In genomic region chr4:119212251-119212963, GRCh38 we compare ENCODE assay signal across 8 cellular contexts. TPM values are rescaled to one million over a fixed set of nuclear protein-coding genes. Genes with fewer than 3 reads are reported as not detected.
A peak's percentile ranks its signal among the peaks of the same experiment; 100 is the strongest.
DNase-seq lines count a peak whose midpoint lies in the region; ATAC-seq and TF ChIP-seq lines count a peak whose summit lies in the region.

USP53 (plus strand) TSS chr4:119212713; CDS start chr4:119239760, 27,047 bp downstream.

- H3K27me3 ChIP-seq in foreskin keratinocyte (no peaks in the 10 kb centered on the region), stomach (no peaks in the 10 kb centered on the region)

- H3K4me3 Mint-ChIP-seq in activated naive CD4-positive, alpha-beta T cell treated with anti-CD3 and anti-CD28 coated beads for 36 hours: peak within 1 kb of the TSS; percentile 90
- H3K4me3 Mint-ChIP-seq in neural crest cell: peak within 1 kb of the TSS; percentile 93

- POLR2A ChIA-PET in HEK293T (lab: Yijun Ruan, JAX): interaction anchor here (0.6 to 2.0 kb wide), 30 partner anchors 9 to 213 kb away, joined by 3 to 14 read pairs (median 4); a partner anchor contains a TSS

- intact Hi-C loops in activated naive CD4-positive, alpha-beta T cell treated with anti-CD3 and anti-CD28 coated beads for 36 hours (cut with micrococcal nuclease): loop anchor here (1.0 to 10.0 kb wide), 8 partner anchors 50 to 618 kb away; a partner anchor contains a TSS
- intact Hi-C loops in stomach (cut with DNase I; ENCODE audit: low total_unique reads): no loop called here

- CTCF ChIA-PET in HEK293T (lab: Yijun Ruan, JAX): interaction anchor here (0.8 to 1.2 kb wide), 2 partner anchors 126 to 172 kb away, joined by 3 to 4 read pairs; no protein-coding TSS in a partner anchor
- CTCF ChIA-PET in activated naive CD4-positive, alpha-beta T cell treated with anti-CD3 and anti-CD28 coated beads for 36 hours (lab: Charles Lee): interaction anchor here (0.5 to 3.1 kb wide), 8 partner anchors 9 to 281 kb away, joined by 3 to 14 read pairs (median 4); a partner anchor contains a TSS

- peak within 1 kb of the TSS; percentile 61 to 88 (median 74) for H3K4me3 ChIP-seq in stomach

- no peaks in the 10 kb centered on the region for H3K9me3 Mint-ChIP-seq in activated naive CD4-positive, alpha-beta T cell treated with anti-CD3 and anti-CD28 coated beads for 36 hours
- H3K9me3 Mint-ChIP-seq in neural crest cell: no peaks in the 10 kb centered on the region

- DNase-seq in GDM1 (lab: John Stamatoyannopoulos, UW) (peak; percentile 89), HEK293T (ENCODE audit: extremely low spot score) (peak; percentile 98), NAMALWA (ENCODE audit: low spot score) (peak; percentile 99), SK-MEL-5 (ENCODE audit: low read depth, low spot score) (peak; percentile 97), foreskin keratinocyte (peak; percentile 97 to 99), neural crest cell (ENCODE audit: low read depth, low spot score) (peak; percentile 94), stomach (peak; percentile 99)
- DNase-seq in activated naive CD4-positive, alpha-beta T cell treated with anti-CD3 and anti-CD28 coated beads for 36 hours: peak; percentile 98

- ATAC-seq in foreskin keratinocyte: peak; percentile 88

- peaks cover 32% of the 10 kb centered on the region for H3K4me1 Mint-ChIP-seq in activated naive CD4-positive, alpha-beta T cell treated with anti-CD3 and anti-CD28 coated beads for 36 hours (ENCODE audit: low read depth)
- H3K4me1 Mint-ChIP-seq in neural crest cell: peaks cover 26% of the 10 kb centered on the region

- WGBS in stomach, 5 donors: 0% methylated on average over 46 to 55 of the region's 55 CpGs

- H3K27ac Mint-ChIP-seq in activated naive CD4-positive, alpha-beta T cell treated with anti-CD3 and anti-CD28 coated beads for 36 hours: peak within 1 kb of the TSS; percentile 92
- peak within 1 kb of the TSS; percentile 95 for H3K27ac Mint-ChIP-seq in neural crest cell (ENCODE audit: unreplicated experiment)

- no peak for TF ChIP-seq CTCF in foreskin keratinocyte (conservative IDR thresholded peaks at IDR 0.05)
- TF ChIP-seq CTCF in neural crest cell (conservative IDR thresholded peaks at IDR 0.05): no peak
- TF ChIP-seq CTCF in stomach (IDR thresholded peaks at IDR 0.05): peak in 2 of 7 experiments; percentile 11 to 23

- H3K27me3 Mint-ChIP-seq in activated naive CD4-positive, alpha-beta T cell treated with anti-CD3 and anti-CD28 coated beads for 36 hours (ENCODE audit: low read depth): no peaks in the 10 kb centered on the region
- H3K27me3 Mint-ChIP-seq in neural crest cell (ENCODE audit: low read depth): peaks cover 11% of the 10 kb centered on the region

- H3K4me1 ChIP-seq in foreskin keratinocyte: peaks cover 35% of the 10 kb centered on the region
- H3K4me1 ChIP-seq in stomach: peaks cover 3 to 52% (median 21%) of the 10 kb centered on the region in 4 donors

- H3K36me3 ChIP-seq in stomach: peaks cover 0 to 5% (median 3%) of the 10 kb centered on the region in 4 donors

- H3K9me3 ChIP-seq in stomach: no peaks in the 10 kb centered on the region

- H3K36me3 Mint-ChIP-seq in activated naive CD4-positive, alpha-beta T cell treated with anti-CD3 and anti-CD28 coated beads for 36 hours (ENCODE audit: low read depth): peaks cover 2% of the 10 kb centered on the region
- H3K36me3 Mint-ChIP-seq in neural crest cell (ENCODE audit: low read depth): peaks cover 1% of the 10 kb centered on the region

- TF ChIP-seq EP300 in stomach (IDR thresholded peaks at IDR 0.05): no peak

- peak in 2 of 4 donors; percentile 93 to 94 for TF ChIP-seq POLR2A in stomach (IDR thresholded peaks at IDR 0.05)

- H3K27ac ChIP-seq in foreskin keratinocyte: peak within 1 kb of the TSS; percentile 99
- peak within 1 kb of the TSS; percentile 96 to 98 (median 97) for H3K27ac ChIP-seq in stomach

- in situ Hi-C loops in SK-MEL-5 (cut with HindIII; ENCODE audit: low pct_unique_long_range_greater_than_20kb, low sequenced_read_pairs): no loop called here

TF ChIP-seq in HEK293T, 16 proteins besides CTCF, POLR2A, EP300 and RAD21:
- no peak for TF ChIP-seq FOXM1 (IDR thresholded peaks at IDR 0.05; ENCODE audit: borderline replicate concordance)
- TF ChIP-seq ARNT (IDR thresholded peaks at IDR 0.05): no peak
- no peak for TF ChIP-seq CTBP1 (IDR thresholded peaks at IDR 0.05; ENCODE audit: borderline replicate concordance)
- no peak for TF ChIP-seq LEF1 (IDR thresholded peaks at IDR 0.05; ENCODE audit: borderline replicate concordance)
- TF ChIP-seq TARDBP (IDR thresholded peaks at IDR 0.05): no peak
- TF ChIP-seq L3MBTL2 (conservative IDR thresholded peaks at IDR 0.05): peak; percentile 82
- TF ChIP-seq ELF4 (IDR thresholded peaks at IDR 0.05): peak; percentile 78
- no peak for TF ChIP-seq NFRKB (IDR thresholded peaks at IDR 0.05)
- TF ChIP-seq PKNOX1 (IDR thresholded peaks at IDR 0.05): peak; percentile 64; the same call in 1 of the 2 replicates
- no peak for TF ChIP-seq SP1 (IDR thresholded peaks at IDR 0.05)
- no peak for TF ChIP-seq ZNF384 (IDR thresholded peaks at IDR 0.05)

RNA-seq across cellular contexts. Expression of gene USP53, which starts in this region (rescaled TPM):
- total RNA-seq in SK-MEL-5 (2014; rRNA removed; shearing (Covaris generic)): 12.6 and 13.1 TPM in 2 replicates
- polyA plus RNA-seq in SK-MEL-5 (2015; cell fraction: cytosol; rRNA removed): 12.1 and 20.1 TPM in 2 replicates
- 30.0 and 36.7 TPM in 2 replicates for polyA plus RNA-seq in SK-MEL-5 (2015; cell fraction: nucleus; rRNA removed)
- total RNA-seq in activated naive CD4-positive, alpha-beta T cell treated with anti-CD3 and anti-CD28 coated beads for 36 hours: 1 to 10 TPM; 8.6 to 9.3 TPM
- total RNA-seq in foreskin keratinocyte (22.7 and 24.5 TPM in 2 replicates), neural crest cell (6.4 and 7.1 TPM in 2 replicates), stomach (100 to 1,000 TPM in 1 of 5 donors, 10 to 100 TPM in 4; 53.7 to 116 (median 55.9) TPM)
- polyA plus RNA-seq in foreskin keratinocyte (3.0 and 4.3 TPM in 2 replicates), stomach (10 to 100 TPM; 15.8 to 24.5 (median 24.0) TPM)

Comparison
In these comparisons a context has a peak if more than half of its experiments do, and no peak if none do; other contexts are left out.
1. Peak in every context shown above with its lines: DNase-seq, ATAC-seq, H3K4me3 ChIP-seq and H3K27ac ChIP-seq.